ENCODE assay signal across 8 cellular contexts in genomic region chr4:184850431-184851199, GRCh38. TPM values are rescaled to one million over a fixed set of nuclear protein-coding genes. Genes with fewer than 3 reads are reported as not detected.
DNase-seq lines count a peak whose midpoint lies in the region; ATAC-seq and TF ChIP-seq lines count a peak whose summit lies in the region.

No MANE protein-coding gene starts in this region.

- peak; percentile 36 for ATAC-seq in GM19372 (IDR thresholded peaks at IDR 0.05; ENCODE audit: low read depth, unreplicated experiment)
- peak; percentile 33 for ATAC-seq in HG02981 (IDR thresholded peaks at IDR 0.05; ENCODE audit: unreplicated experiment)

- in situ Hi-C loops in SK-MEL-5 (cut with HindIII; ENCODE audit: low pct_unique_long_range_greater_than_20kb, low sequenced_read_pairs), result no loop called here

- DNase-seq in GM12864 (ENCODE audit: low read depth) (peak; percentile 61), SK-MEL-5 (ENCODE audit: low read depth, low spot score) (peak; percentile 42), ecto neural progenitor cell (ENCODE audit: low spot score) (no peak), SK-N-DZ (ENCODE audit: low spot score) (no peak), EL (no peak), NCI-H1105 (lab: John Stamatoyannopoulos, UW) (no peak)

- H3K4me3 ChIP-seq in GM12864 (ENCODE audit: low read depth, low read length), result peak overlapping the region; percentile 15; the same call in 1 of the 2 replicates

- TF ChIP-seq CTCF in GM12864 (IDR thresholded peaks at IDR 0.05; ENCODE audit: low read depth, low read length, missing control alignments), result no peak

RNA-seq across cellular contexts. Expression of gene ACSL1, which starts 24.8 kb away (rescaled TPM):
- total RNA-seq in SK-MEL-5 (2014; rRNA removed; shearing (Covaris generic)), result 123 and 126 TPM in 2 replicates
- polyA plus RNA-seq in SK-MEL-5 (2015; cell fraction: cytosol; rRNA removed), result 84.5 and 110 TPM in 2 replicates
- 87.3 and 87.7 TPM in 2 replicates for polyA plus RNA-seq in SK-MEL-5 (2015; cell fraction: nucleus; rRNA removed)
- polyA plus RNA-seq in SK-N-DZ (2014; cell fraction: cytosol; rRNA removed), result 20.3 and 47.6 TPM in 2 replicates
- polyA plus RNA-seq in SK-N-DZ (2014; cell fraction: nucleus; rRNA removed), result 14.4 and 17.7 TPM in 2 replicates

Comparison
In these comparisons a context has a peak if more than half of its experiments do, and no peak if none do; other contexts are left out.
1. DNase-seq: peak in GM12864 (single experiment) and SK-MEL-5 (single experiment); none in ecto neural progenitor cell (single experiment), SK-N-DZ (single experiment), EL (single experiment) and NCI-H1105 (single experiment).